In the genomic region with DNA sequence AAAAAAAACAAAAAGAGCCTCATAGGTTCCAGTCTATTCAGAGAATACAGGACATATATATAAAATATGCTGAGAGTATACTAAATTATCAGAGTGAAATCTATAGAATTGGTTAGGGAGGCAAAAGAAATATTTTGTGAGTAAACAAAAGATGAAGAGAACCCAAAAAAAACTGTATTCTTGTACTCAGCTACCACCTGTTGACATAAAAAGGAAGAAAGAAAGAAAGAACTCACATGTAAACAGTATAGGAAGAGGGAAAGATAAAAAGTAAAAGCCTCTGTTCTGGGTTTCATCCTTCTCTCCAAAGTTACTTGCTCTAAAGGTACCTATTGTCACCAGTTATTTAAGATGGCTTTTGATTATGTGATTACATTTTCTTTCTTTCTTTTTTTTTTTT, we compare ENCODE assay signal across 28 cellular contexts.
"Had no signal": no experiment of that assay in that cellular context is flagged by ENCODE, and none has a peak within 500 bp of the region (broad histone marks: within the 10 kb centered on the region; RNA-seq: fewer than 3 reads in every experiment).

No MANE protein-coding gene starts in this region.

- H3K27ac ChIP-seq: stomach, suprapubic skin, testis, thoracic aorta, thyroid gland, tibial artery, tibial nerve, transverse colon, upper lobe of left lung, upper lobe of right lung, uterus, vagina had no signal

- H3K4me1 ChIP-seq: upper lobe of right lung, uterus had no signal

- H3K4me3 Mint-ChIP-seq: stimulated activated effector memory CD8-positive, alpha-beta T cell treated with anti-CD3 and anti-CD28 coated beads, Interleukin-12 subunit alpha, Interleukin-12 subunit beta, amount 100 ng/mL, for 72 hours; stimulated activated memory B cell treated with anti-CD40 and anti-IgM and Interleukin-4, amounts not matched to agents 10 μg/mL and 1 μg/mL and 100 μg/mL, for 72 hours; stimulated activated naive B cell treated with anti-CD40 and anti-IgM and Interleukin-4, amounts not matched to agents 10 μg/mL and 1 μg/mL and 100 μg/mL, for 72 hours; stimulated activated naive CD8-positive, alpha-beta T cell treated with anti-CD3 and anti-CD28 coated beads, Interleukin-15, amount 100 ng/mL, for 72 hours; stimulated activated naive CD8-positive, alpha-beta T cell treated with anti-CD3 and anti-CD28 coated beads, Interleukin-15, Interleukin-2, amounts not matched to agents 100 ng/mL and 50 ng/mL, for 24 hours; type B pancreatic cell had no signal

- H3K27me3 Mint-ChIP-seq: stimulated activated memory B cell treated with anti-CD40 and anti-IgM and Interleukin-4, amounts not matched to agents 10 μg/mL and 1 μg/mL and 100 μg/mL, for 72 hours; stimulated activated naive B cell treated with anti-CD40 and anti-IgM and Interleukin-4, amounts not matched to agents 10 μg/mL and 1 μg/mL and 100 μg/mL, for 72 hours; stimulated activated naive CD8-positive, alpha-beta T cell treated with anti-CD3 and anti-CD28 coated beads, Interleukin-15, amount 100 ng/mL, for 72 hours; stimulated activated naive CD8-positive, alpha-beta T cell treated with anti-CD3 and anti-CD28 coated beads, Interleukin-15, Interleukin-2, amounts not matched to agents 100 ng/mL and 50 ng/mL, for 24 hours; type B pancreatic cell had no signal

- H3K27me3 ChIP-seq: stomach, suprapubic skin, testis, thyroid gland, tibial artery, tibial nerve, transverse colon, upper lobe of left lung, upper lobe of right lung, uterus, vagina had no signal

- H3K27ac Mint-ChIP-seq: stimulated activated effector memory CD8-positive, alpha-beta T cell treated with anti-CD3 and anti-CD28 coated beads, Interleukin-12 subunit alpha, Interleukin-12 subunit beta, amount 100 ng/mL, for 72 hours; stimulated activated memory B cell treated with anti-CD40 and anti-IgM and Interleukin-4, amounts not matched to agents 10 μg/mL and 1 μg/mL and 100 μg/mL, for 72 hours; stimulated activated naive B cell treated with anti-CD40 and anti-IgM and Interleukin-4, amounts not matched to agents 10 μg/mL and 1 μg/mL and 100 μg/mL, for 72 hours; stimulated activated naive CD8-positive, alpha-beta T cell treated with anti-CD3 and anti-CD28 coated beads, Interleukin-15, amount 100 ng/mL, for 72 hours; stimulated activated naive CD8-positive, alpha-beta T cell treated with anti-CD3 and anti-CD28 coated beads, Interleukin-15, Interleukin-2, amounts not matched to agents 100 ng/mL and 50 ng/mL, for 24 hours; type B pancreatic cell had no signal

- H3K9me3 ChIP-seq: stomach, suprapubic skin, testis, thoracic aorta, thyroid gland, tibial artery, tibial nerve, transverse colon, upper lobe of left lung, upper lobe of right lung, uterus, vagina had no signal

- H3K36me3 ChIP-seq: uterus had no signal

- H3K4me3 ChIP-seq: stomach, suprapubic skin, testis, thoracic aorta, thyroid gland, tibial artery, tibial nerve, transverse colon, upper lobe of left lung, upper lobe of right lung, uterus, vagina had no signal

- H3K9me3 Mint-ChIP-seq: stimulated activated effector memory CD8-positive, alpha-beta T cell treated with anti-CD3 and anti-CD28 coated beads, Interleukin-12 subunit alpha, Interleukin-12 subunit beta, amount 100 ng/mL, for 72 hours; stimulated activated memory B cell treated with anti-CD40 and anti-IgM and Interleukin-4, amounts not matched to agents 10 μg/mL and 1 μg/mL and 100 μg/mL, for 72 hours; stimulated activated naive B cell treated with anti-CD40 and anti-IgM and Interleukin-4, amounts not matched to agents 10 μg/mL and 1 μg/mL and 100 μg/mL, for 72 hours; stimulated activated naive CD8-positive, alpha-beta T cell treated with anti-CD3 and anti-CD28 coated beads, Interleukin-15, amount 100 ng/mL, for 72 hours; stimulated activated naive CD8-positive, alpha-beta T cell treated with anti-CD3 and anti-CD28 coated beads, Interleukin-15, Interleukin-2, amounts not matched to agents 100 ng/mL and 50 ng/mL, for 24 hours; type B pancreatic cell had no signal

- DNase-seq: stimulated activated CD4-positive, alpha-beta T cell treated with anti-CD3 and anti-CD28 coated beads, Interleukin-2, amount 100 ng/mL, for 48 hours; stimulated activated CD4-positive, alpha-beta T cell treated with anti-CD3 and anti-CD28 coated beads, Interleukin-4, amount 100 ng/mL, for 1 hour; stimulated activated CD4-positive, alpha-beta T cell treated with anti-CD3 and anti-CD28 coated beads, Interleukin-4, amount 100 ng/mL, for 24 hours; stimulated activated CD4-positive, alpha-beta T cell treated with anti-CD3 and anti-CD28 coated beads, Interleukin-4, amount 100 ng/mL, for 4 hours; stimulated activated CD8-positive, alpha-beta memory T cell treated with anti-CD3 and anti-CD28 coated beads, Interleukin-4, amount 100 ng/mL, for 48 hours; stimulated activated naive B cell treated with anti-CD40 and anti-IgM and Interleukin-4, amounts not matched to agents 10 μg/mL and 1 μg/mL and 100 μg/mL, for 72 hours; stimulated activated naive CD4-positive, alpha-beta T cell; stimulated activated naive CD4-positive, alpha-beta T cell treated with Interleukin-2 at 50 U/mL for 16 hours; stimulated activated naive CD8-positive, alpha-beta T cell treated with anti-CD3 and anti-CD28 coated beads, Interleukin-15, amount 100 ng/mL, for 72 hours; stimulated activated naive CD8-positive, alpha-beta T cell treated with anti-CD3 and anti-CD28 coated beads, Interleukin-15, Interleukin-2, amounts not matched to agents 100 U/mL and 50 U/mL, for 24 hours; stomach; substantia nigra; testis; thyroid gland; tibial artery; transverse colon; trophoblast cell; upper lobe of left lung; upper lobe of right lung; uterus had no signal
